Comparison of ENCODE assay signal across 8 cellular contexts in the genomic region with DNA sequence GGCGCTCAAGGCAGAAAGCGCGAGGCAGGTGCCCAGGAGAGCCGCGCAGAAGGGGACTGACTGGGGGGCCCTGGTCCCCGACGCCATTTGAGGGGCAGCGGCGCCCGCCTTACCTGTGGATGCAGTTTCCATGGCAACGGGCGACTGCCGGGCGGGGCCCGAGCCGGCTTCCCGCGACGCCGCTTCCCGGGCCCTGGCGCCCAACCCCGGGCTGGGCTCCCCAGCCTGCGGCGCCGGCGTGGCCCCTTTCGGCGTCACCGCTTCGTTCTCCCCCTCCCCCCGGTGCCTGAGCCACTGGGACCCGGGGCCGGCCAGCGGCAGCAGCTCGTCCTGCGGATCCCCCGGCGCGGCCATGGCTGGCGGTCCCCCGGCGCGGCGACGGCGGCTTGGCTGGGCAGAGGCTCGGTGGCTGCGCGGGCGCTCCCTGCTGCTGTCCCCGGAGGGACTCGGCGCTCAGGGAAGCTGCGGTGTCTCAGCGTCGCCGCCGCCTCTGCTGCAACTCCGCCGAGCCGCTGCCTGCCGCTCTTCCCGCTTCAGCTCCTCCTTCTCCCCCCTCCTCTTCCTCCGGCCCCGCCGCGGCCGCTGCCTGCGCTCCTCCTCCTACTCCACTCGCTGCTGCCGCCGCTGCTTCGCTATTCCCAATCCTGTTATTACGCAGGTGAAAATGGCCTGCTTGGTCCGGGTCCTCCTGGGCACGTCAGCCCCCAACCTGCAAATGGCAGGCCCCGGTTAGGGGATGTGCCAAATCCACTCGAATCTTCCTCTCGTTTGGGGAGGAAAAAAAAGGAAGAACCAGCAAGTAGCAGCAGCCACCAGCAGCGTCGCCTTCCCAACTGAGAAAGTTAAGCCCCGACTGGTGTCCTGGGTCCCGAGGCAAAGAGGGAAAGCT. TPM values are rescaled to one million over a fixed set of nuclear protein-coding genes. Genes with fewer than 3 reads are reported as not detected.
A peak's percentile ranks its signal among the peaks of the same experiment; 100 is the strongest.
DNase-seq lines count a peak whose midpoint lies in the region; ATAC-seq and TF ChIP-seq lines count a peak whose summit lies in the region.

RTN1 (minus strand) TSS at position 500 of the 889 bp plus-strand sequence; CDS start at position 354, 146 bp downstream.

- H3K4me3 ChIP-seq in AG04450 (ENCODE audit: low read depth, low read length): peak within 1 kb of the TSS; percentile 54
- peak within 1 kb of the TSS; percentile 42 for H3K4me3 ChIP-seq in cardiac muscle cell
- peak within 1 kb of the TSS; percentile 50 to 67 for H3K4me3 ChIP-seq in neutrophil (ENCODE audit: low read depth in 1 of 2, low read length in 1 of 2)

- ATAC-seq in GM18502 (IDR thresholded peaks at IDR 0.05; ENCODE audit: poor library complexity, unreplicated experiment) (peak; percentile 77), HG03354 (IDR thresholded peaks at IDR 0.05; ENCODE audit: poor library complexity, severe bottlenecking, unreplicated experiment) (peak; percentile 50)

- H3K4me1 ChIP-seq in cardiac muscle cell (ENCODE audit: low read depth): peaks cover 3% of the 10 kb centered on the region
- peaks cover 14 to 16% of the 10 kb centered on the region in 2 experiments for H3K4me1 ChIP-seq in neutrophil (ENCODE audit: control insufficient read depth in 1 of 2, insufficient read depth in 1 of 2, low read depth in 1 of 2, low read length in 1 of 2)

- peak within 1 kb of the TSS; percentile 84 for H3K4me3 Mint-ChIP-seq in activated naive CD8-positive, alpha-beta T cell

- H3K27ac ChIP-seq in AG04450 (ENCODE audit: low read depth, low read length): no peak within 1 kb of the TSS
- no peak within 1 kb of the TSS for H3K27ac ChIP-seq in cardiac muscle cell
- H3K27ac ChIP-seq in neutrophil: no peak within 1 kb of the TSS

- H3K27me3 ChIP-seq in AG04450 (ENCODE audit: control insufficient read depth, insufficient read depth, low read length): peaks cover 27% of the 10 kb centered on the region
- peaks cover 85% of the 10 kb centered on the region for H3K27me3 ChIP-seq in cardiac muscle cell
- H3K27me3 ChIP-seq in neutrophil: peaks cover 94% of the 10 kb centered on the region

- H3K27ac Mint-ChIP-seq in activated naive CD8-positive, alpha-beta T cell: no peak within 1 kb of the TSS

- no peaks in the 10 kb centered on the region for H3K36me3 Mint-ChIP-seq in activated naive CD8-positive, alpha-beta T cell

- H3K9me3 ChIP-seq in AG04450 (ENCODE audit: control insufficient read depth, insufficient read depth, low read length) (no peaks in the 10 kb centered on the region), cardiac muscle cell (ENCODE audit: low read depth) (no peaks in the 10 kb centered on the region), neutrophil (no peaks in the 10 kb centered on the region)

- CTCF ChIA-PET in AG04450 (lab: Charles Lee): no interaction called here

- TF ChIP-seq CTCF in AG04450 (IDR thresholded peaks at IDR 0.05; ENCODE audit: low read depth, low read length): no peak
- no peak for TF ChIP-seq CTCF in cardiac muscle cell (IDR thresholded peaks at IDR 0.05; ENCODE audit: low read depth, low read length)
- TF ChIP-seq CTCF in neutrophil (IDR thresholded peaks at IDR 0.05): no peak

- POLR2A ChIA-PET in AG04450 (lab: Yijun Ruan, JAX): no interaction called here

- peaks cover 35% of the 10 kb centered on the region for H3K27me3 Mint-ChIP-seq in activated naive CD8-positive, alpha-beta T cell

- peak; percentile 2 for DNase-seq in AG04450 (ENCODE audit: low read depth, low spot score)
- peak; percentile 75 for DNase-seq in NCI-H748 treated with DMSO at 0.1 percent for 48 hours (lab: John Stamatoyannopoulos, UW)
- peak; percentile 59 to 87 for DNase-seq in cardiac muscle cell (ENCODE audit: low read depth in 1 of 2, low spot score in 1 of 2)
- no peak for DNase-seq in NK-92 treated with Interleukin-12 subunit alpha and Interleukin-12 subunit beta, amount 100 ng/mL, for 24 hours (lab: John Stamatoyannopoulos, UW)

- peaks cover 4% of the 10 kb centered on the region for H3K9me3 Mint-ChIP-seq in activated naive CD8-positive, alpha-beta T cell (ENCODE audit: low read depth)

- H3K4me1 Mint-ChIP-seq in activated naive CD8-positive, alpha-beta T cell (ENCODE audit: low read depth): peaks cover 3% of the 10 kb centered on the region

- H3K36me3 ChIP-seq in cardiac muscle cell: no peaks in the 10 kb centered on the region
- H3K36me3 ChIP-seq in neutrophil: no peaks in the 10 kb centered on the region

RNA-seq across cellular contexts. Expression of gene RTN1, which starts in this region (rescaled TPM):
- 0.63 and 0.98 TPM in 2 replicates for polyA plus RNA-seq in AG04450 (2011; rRNA removed)
- polyA minus RNA-seq in AG04450 (2011; rRNA and poly(A)+ RNA removed): 0.23 and 0.26 TPM in 2 replicates
- total RNA-seq in cardiac muscle cell: 1.5 and 2.5 TPM in 2 replicates
- polyA plus RNA-seq in cardiac muscle cell: 0.89 and 3.4 TPM in 2 replicates

Comparison
In these comparisons a context has a peak if more than half of its experiments do, and no peak if none do; other contexts are left out.
1. Peak in DNase-seq and H3K4me3 ChIP-seq in AG04450; RNA of the gene not detected or under 1 TPM.